In genomic region chr2:42957109-42958035, GRCh38 we compare ENCODE assay signal across 1 cellular context.
TF ChIP-seq lines count a peak whose summit lies in the region.

No MANE protein-coding gene starts in this region.

TF ChIP-seq in HepG2, 621 proteins besides CTCF, POLR2A, EP300 and RAD21 (continued from another document and continues in another):
- TF ChIP-seq IRX3 (CRISPR knock-in tag; IDR thresholded peaks at IDR 0.05; ENCODE audit: borderline replicate concordance, low read depth): no peak
- no peak for TF ChIP-seq TFDP2 (CRISPR knock-in tag; IDR thresholded peaks at IDR 0.05)
- TF ChIP-seq ZBTB8A (CRISPR knock-in tag; IDR thresholded peaks at IDR 0.05; ENCODE audit: borderline replicate concordance, low read depth): no peak
- no peak for TF ChIP-seq ZNF224 (CRISPR knock-in tag; IDR thresholded peaks at IDR 0.05)
- TF ChIP-seq CEBPB (IDR thresholded peaks at IDR 0.05; ENCODE audit: borderline replicate concordance, low read depth, low read length): peak; percentile 73; the same call in 1 of the 2 replicates
- no peak for TF ChIP-seq POLR2AphosphoS2 (IDR thresholded peaks at IDR 0.05; ENCODE audit: low read depth, low read length)
- no peak for TF ChIP-seq KDM4B (CRISPR knock-in tag; IDR thresholded peaks at IDR 0.05)
- TF ChIP-seq TIGD3 (CRISPR knock-in tag; IDR thresholded peaks at IDR 0.05; ENCODE audit: borderline replicate concordance): no peak
- TF ChIP-seq AKNA (CRISPR knock-in tag; IDR thresholded peaks at IDR 0.05; ENCODE audit: borderline replicate concordance): no peak
- TF ChIP-seq MAFF (IDR thresholded peaks at IDR 0.05; ENCODE audit: low read depth, low read length): no peak
- no peak for TF ChIP-seq MAF1 (CRISPR knock-in tag; IDR thresholded peaks at IDR 0.05; ENCODE audit: borderline replicate concordance)
- no peak for TF ChIP-seq ZNF446 (CRISPR knock-in tag; IDR thresholded peaks at IDR 0.05)
- no peak for TF ChIP-seq ETV6 (CRISPR knock-in tag; conservative IDR thresholded peaks at IDR 0.05)
- 0 out of 2 replicates have a peak, but pooled peaks have one; percentile 34 for TF ChIP-seq ZBTB43 (CRISPR knock-in tag; conservative IDR thresholded peaks at IDR 0.05)
- TF ChIP-seq ZFYVE20 (CRISPR knock-in tag; IDR thresholded peaks at IDR 0.05; ENCODE audit: borderline replicate concordance, low read depth): no peak
- TF ChIP-seq ZBTB3 (CRISPR knock-in tag; IDR thresholded peaks at IDR 0.05; ENCODE audit: borderline replicate concordance, low read depth): no peak
- no peak for TF ChIP-seq PRMT3 (CRISPR knock-in tag; IDR thresholded peaks at IDR 0.05; ENCODE audit: borderline replicate concordance, low read depth)
- no peak for TF ChIP-seq KMT2B (CRISPR knock-in tag; IDR thresholded peaks at IDR 0.05)
- no peak for TF ChIP-seq TSC22D2 (CRISPR knock-in tag; IDR thresholded peaks at IDR 0.05; ENCODE audit: borderline replicate concordance)
- no peak for TF ChIP-seq MEIS1 (CRISPR knock-in tag; IDR thresholded peaks at IDR 0.05; ENCODE audit: borderline replicate concordance)
- peak; percentile 48 to 65; a peak in 3 of 4 replicates for TF ChIP-seq NR2F1 (CRISPR knock-in tag; IDR thresholded peaks at IDR 0.05)
- no peak for TF ChIP-seq RBFOX2 (IDR thresholded peaks at IDR 0.05; ENCODE audit: low read depth, low read length)
- TF ChIP-seq ZBTB42 (CRISPR knock-in tag; IDR thresholded peaks at IDR 0.05): no peak
- 0 out of 2 replicates have a peak, but pooled peaks have one; percentile 36 for TF ChIP-seq DPF2 (CRISPR knock-in tag; IDR thresholded peaks at IDR 0.05; ENCODE audit: borderline replicate concordance, low read depth)
- no peak for TF ChIP-seq ARID3A (IDR thresholded peaks at IDR 0.05; ENCODE audit: low read depth, low read length)
- no peak for TF ChIP-seq SMARCE1 (IDR thresholded peaks at IDR 0.05; ENCODE audit: borderline replicate concordance)
- TF ChIP-seq ZC3H13 (CRISPR knock-in tag; IDR thresholded peaks at IDR 0.05): no peak
- no peak; the same call in 1 of the 2 replicates for TF ChIP-seq ZNF891 (CRISPR knock-in tag; IDR thresholded peaks at IDR 0.05)
- TF ChIP-seq NRL (CRISPR knock-in tag; IDR thresholded peaks at IDR 0.05; ENCODE audit: borderline replicate concordance): no peak
- no peak for TF ChIP-seq ZNF674 (CRISPR knock-in tag; IDR thresholded peaks at IDR 0.05; ENCODE audit: low read depth)
- TF ChIP-seq KDM1A (CRISPR knock-in tag; IDR thresholded peaks at IDR 0.05): no peak
- no peak for TF ChIP-seq KLF16 (CRISPR knock-in tag; IDR thresholded peaks at IDR 0.05)
- no peak for TF ChIP-seq ZNF333 (CRISPR knock-in tag; IDR thresholded peaks at IDR 0.05; ENCODE audit: borderline replicate concordance)
- no peak; the same call in 1 of the 2 replicates for TF ChIP-seq TBX2 (CRISPR knock-in tag; IDR thresholded peaks at IDR 0.05; ENCODE audit: borderline replicate concordance)
- TF ChIP-seq THAP11 (CRISPR knock-in tag; IDR thresholded peaks at IDR 0.05): no peak
- TF ChIP-seq ZBED4 (CRISPR knock-in tag; IDR thresholded peaks at IDR 0.05; ENCODE audit: borderline replicate concordance): no peak
- no peak for TF ChIP-seq ZNF264 (CRISPR knock-in tag; IDR thresholded peaks at IDR 0.05)
- TF ChIP-seq PHF21A (CRISPR knock-in tag; IDR thresholded peaks at IDR 0.05): no peak; the same call in 1 of the 2 replicates
- no peak for TF ChIP-seq ZNF180 (CRISPR knock-in tag; IDR thresholded peaks at IDR 0.05; ENCODE audit: borderline replicate concordance, low read depth)
- no peak for TF ChIP-seq HMGXB4 (CRISPR knock-in tag; IDR thresholded peaks at IDR 0.05; ENCODE audit: borderline replicate concordance in 1 of 2, low read depth in 1 of 2)
- no peak for TF ChIP-seq TRAFD1 (CRISPR knock-in tag; IDR thresholded peaks at IDR 0.05; ENCODE audit: borderline replicate concordance)
- no peak for TF ChIP-seq MXD1 (CRISPR knock-in tag; IDR thresholded peaks at IDR 0.05)
- TF ChIP-seq ZNF746 (CRISPR knock-in tag; IDR thresholded peaks at IDR 0.05): no peak
- no peak for TF ChIP-seq MXD4 (CRISPR knock-in tag; IDR thresholded peaks at IDR 0.05)
- no peak for TF ChIP-seq NR1H2 (CRISPR knock-in tag; IDR thresholded peaks at IDR 0.05; ENCODE audit: borderline replicate concordance, low read depth)
- TF ChIP-seq ZC3H4 (CRISPR knock-in tag; IDR thresholded peaks at IDR 0.05; ENCODE audit: borderline replicate concordance): no peak
- no peak for TF ChIP-seq CAMTA2 (CRISPR knock-in tag; IDR thresholded peaks at IDR 0.05; ENCODE audit: borderline replicate concordance)
- no peak for TF ChIP-seq XRCC5 (optimal IDR thresholded peaks at IDR 0.05; ENCODE audit: low read length)
